In genomic region chr1:153648000-153648643, GRCh38 we compare ENCODE assay signal across 7 cellular contexts.
DNase-seq lines count a peak whose midpoint lies in the region; ATAC-seq lines count a peak whose summit lies in the region.
"Had no signal": no experiment of that assay in that cellular context is flagged by ENCODE, and none has a peak within 500 bp of the region (broad histone marks: within the 10 kb centered on the region; RNA-seq: fewer than 3 reads in every experiment).

No MANE protein-coding gene starts in this region.

- no peaks in the 10 kb centered on the region for H3K9me3 Mint-ChIP-seq in activated naive CD4-positive, alpha-beta T cell treated with anti-CD3 and anti-CD28 coated beads, Interleukin-2, amount 50 U/mL, for 24 hours
- no peaks in the 10 kb centered on the region for H3K9me3 Mint-ChIP-seq in effector memory CD8-positive, alpha-beta T cell
- H3K9me3 Mint-ChIP-seq in stimulated activated naive B cell treated with anti-CD40 and anti-IgM and Interleukin-4, amounts not matched to agents 10 μg/mL and 1 μg/mL and 100 μg/mL, for 72 hours: no peaks in the 10 kb centered on the region

- no peak for DNase-seq in activated naive CD4-positive, alpha-beta T cell treated with Interleukin-2 at 50 U/mL for 16 hours
- DNase-seq in effector memory CD8-positive, alpha-beta T cell: no peak
- no peak for DNase-seq in stimulated activated naive B cell treated with anti-CD40 and anti-IgM and Interleukin-4, amounts not matched to agents 10 μg/mL and 1 μg/mL and 100 μg/mL, for 72 hours
- no peak for DNase-seq in ecto neural progenitor cell (ENCODE audit: low spot score)
- DNase-seq: NCI-H446 treated with DMSO at 0.1 percent for 48 hours had no signal

- no peak for ATAC-seq in effector memory CD8-positive, alpha-beta T cell (replicated peaks)
- peak; percentile 22 to 23 for ATAC-seq in stimulated activated naive B cell treated with anti-CD40 and anti-IgM and Interleukin-4, amounts not matched to agents 10 μg/mL and 1 μg/mL and 100 μg/mL, for 72 hours (replicated peaks)
- ATAC-seq in HG03139 (IDR thresholded peaks at IDR 0.05; ENCODE audit: unreplicated experiment): no peak

- H3K4me3 Mint-ChIP-seq in activated naive CD4-positive, alpha-beta T cell treated with anti-CD3 and anti-CD28 coated beads, Interleukin-2, amount 50 U/mL, for 24 hours: no peak overlapping the region
- no peak overlapping the region for H3K4me3 Mint-ChIP-seq in effector memory CD8-positive, alpha-beta T cell
- H3K4me3 Mint-ChIP-seq in stimulated activated naive B cell treated with anti-CD40 and anti-IgM and Interleukin-4, amounts not matched to agents 10 μg/mL and 1 μg/mL and 100 μg/mL, for 72 hours: peak overlapping the region in 1 of 2 donors; percentile 29

- H3K4me1 Mint-ChIP-seq in activated naive CD4-positive, alpha-beta T cell treated with anti-CD3 and anti-CD28 coated beads, Interleukin-2, amount 50 U/mL, for 24 hours: peaks cover 70% of the 10 kb centered on the region
- peaks cover 35 to 39% of the 10 kb centered on the region in 2 donors for H3K4me1 Mint-ChIP-seq in effector memory CD8-positive, alpha-beta T cell (ENCODE audit: low read depth in 2 of 2)
- H3K4me1 Mint-ChIP-seq in stimulated activated naive B cell treated with anti-CD40 and anti-IgM and Interleukin-4, amounts not matched to agents 10 μg/mL and 1 μg/mL and 100 μg/mL, for 72 hours: peaks cover 14 to 24% of the 10 kb centered on the region in 2 donors

- H3K27me3 Mint-ChIP-seq in activated naive CD4-positive, alpha-beta T cell treated with anti-CD3 and anti-CD28 coated beads, Interleukin-2, amount 50 U/mL, for 24 hours: no peaks in the 10 kb centered on the region
- H3K27me3 Mint-ChIP-seq in effector memory CD8-positive, alpha-beta T cell: no peaks in the 10 kb centered on the region
- H3K27me3 Mint-ChIP-seq in stimulated activated naive B cell treated with anti-CD40 and anti-IgM and Interleukin-4, amounts not matched to agents 10 μg/mL and 1 μg/mL and 100 μg/mL, for 72 hours: no peaks in the 10 kb centered on the region

- H3K36me3 Mint-ChIP-seq in activated naive CD4-positive, alpha-beta T cell treated with anti-CD3 and anti-CD28 coated beads, Interleukin-2, amount 50 U/mL, for 24 hours: peaks cover 27% of the 10 kb centered on the region
- H3K36me3 Mint-ChIP-seq in effector memory CD8-positive, alpha-beta T cell (ENCODE audit: insufficient read depth): peaks cover 46% of the 10 kb centered on the region
- H3K36me3 Mint-ChIP-seq in stimulated activated naive B cell treated with anti-CD40 and anti-IgM and Interleukin-4, amounts not matched to agents 10 μg/mL and 1 μg/mL and 100 μg/mL, for 72 hours: peaks cover 30 to 48% of the 10 kb centered on the region in 2 donors

- peak overlapping the region; percentile 46 for H3K27ac Mint-ChIP-seq in activated naive CD4-positive, alpha-beta T cell treated with anti-CD3 and anti-CD28 coated beads, Interleukin-2, amount 50 U/mL, for 24 hours
- peak overlapping the region; percentile 86 to 87 for H3K27ac Mint-ChIP-seq in effector memory CD8-positive, alpha-beta T cell
- peak overlapping the region; percentile 37 for H3K27ac Mint-ChIP-seq in stimulated activated naive B cell treated with anti-CD40 and anti-IgM and Interleukin-4, amounts not matched to agents 10 μg/mL and 1 μg/mL and 100 μg/mL, for 72 hours

Comparison
In these comparisons a context has a peak if more than half of its experiments do, and no peak if none do; other contexts are left out.
1. ATAC-seq: peak in stimulated activated naive B cell treated with anti-CD40 and anti-IgM and Interleukin-4, amounts not matched to agents 10 μg/mL and 1 μg/mL and 100 μg/mL, for 72 hours (2 of 2); none in effector memory CD8-positive, alpha-beta T cell (single experiment) and HG03139 (single experiment).
2. Peak in every context shown above with its lines, with median percentiles within 50 percentile points of each other: H3K27ac Mint-ChIP-seq.